In genomic region chr11:44621784-44622183, GRCh38 we compare ENCODE assay signal across 1 cellular context.
TF ChIP-seq lines count a peak whose summit lies in the region.

No MANE protein-coding gene starts in this region.

TF ChIP-seq in HCT116, 20 proteins besides CTCF, POLR2A, EP300 and RAD21 (continued from another document):
- TF ChIP-seq CEBPB (IDR thresholded peaks at IDR 0.05; ENCODE audit: low read depth) (no peak), SIN3A (IDR thresholded peaks at IDR 0.05; ENCODE audit: low read depth) (no peak), TCF7L2 (IDR thresholded peaks at IDR 0.05; ENCODE audit: borderline replicate concordance, extremely low read depth, insufficient read depth, insufficient read length) (no peak), REST (IDR thresholded peaks at IDR 0.05; ENCODE audit: low read depth) (no peak), CBX3 (IDR thresholded peaks at IDR 0.05; ENCODE audit: low read depth) (no peak), POLR2AphosphoS5 (IDR thresholded peaks at IDR 0.05; ENCODE audit: low read depth, low read length) (no peak), SP1 (IDR thresholded peaks at IDR 0.05; ENCODE audit: low read depth) (no peak), ZNF274 (IDR thresholded peaks at IDR 0.05; ENCODE audit: low read depth, low read length) (no peak), FOSL1 (IDR thresholded peaks at IDR 0.05; ENCODE audit: low read depth) (no peak), ELF1 (IDR thresholded peaks at IDR 0.05; ENCODE audit: borderline replicate concordance, low read depth) (no peak), JUND (IDR thresholded peaks at IDR 0.05) (no peak), SRF (IDR thresholded peaks at IDR 0.05; ENCODE audit: low read depth) (no peak), EGR1 (IDR thresholded peaks at IDR 0.05; ENCODE audit: low read depth) (no peak), EZH2 (IDR thresholded peaks at IDR 0.05) (no peak), MAX (IDR thresholded peaks at IDR 0.05) (no peak)
- TF ChIP-seq, protein P1, sequence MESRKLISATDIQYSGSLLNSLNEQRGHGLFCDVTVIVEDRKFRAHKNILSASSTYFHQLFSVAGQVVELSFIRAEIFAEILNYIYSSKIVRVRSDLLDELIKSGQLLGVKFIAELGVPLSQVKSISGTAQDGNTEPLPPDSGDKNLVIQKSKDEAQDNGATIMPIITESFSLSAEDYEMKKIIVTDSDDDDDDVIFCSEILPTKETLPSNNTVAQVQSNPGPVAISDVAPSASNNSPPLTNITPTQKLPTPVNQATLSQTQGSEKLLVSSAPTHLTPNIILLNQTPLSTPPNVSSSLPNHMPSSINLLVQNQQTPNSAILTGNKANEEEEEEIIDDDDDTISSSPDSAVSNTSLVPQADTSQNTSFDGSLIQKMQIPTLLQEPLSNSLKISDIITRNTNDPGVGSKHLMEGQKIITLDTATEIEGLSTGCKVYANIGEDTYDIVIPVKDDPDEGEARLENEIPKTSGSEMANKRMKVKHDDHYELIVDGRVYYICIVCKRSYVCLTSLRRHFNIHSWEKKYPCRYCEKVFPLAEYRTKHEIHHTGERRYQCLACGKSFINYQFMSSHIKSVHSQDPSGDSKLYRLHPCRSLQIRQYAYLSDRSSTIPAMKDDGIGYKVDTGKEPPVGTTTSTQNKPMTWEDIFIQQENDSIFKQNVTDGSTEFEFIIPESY (IDR thresholded peaks at IDR 0.05; ENCODE audit: extremely low read depth, insufficient replicate concordance, low read length): no peak
